Comparison of ENCODE assay signal across 26 cellular contexts in the genomic region with DNA sequence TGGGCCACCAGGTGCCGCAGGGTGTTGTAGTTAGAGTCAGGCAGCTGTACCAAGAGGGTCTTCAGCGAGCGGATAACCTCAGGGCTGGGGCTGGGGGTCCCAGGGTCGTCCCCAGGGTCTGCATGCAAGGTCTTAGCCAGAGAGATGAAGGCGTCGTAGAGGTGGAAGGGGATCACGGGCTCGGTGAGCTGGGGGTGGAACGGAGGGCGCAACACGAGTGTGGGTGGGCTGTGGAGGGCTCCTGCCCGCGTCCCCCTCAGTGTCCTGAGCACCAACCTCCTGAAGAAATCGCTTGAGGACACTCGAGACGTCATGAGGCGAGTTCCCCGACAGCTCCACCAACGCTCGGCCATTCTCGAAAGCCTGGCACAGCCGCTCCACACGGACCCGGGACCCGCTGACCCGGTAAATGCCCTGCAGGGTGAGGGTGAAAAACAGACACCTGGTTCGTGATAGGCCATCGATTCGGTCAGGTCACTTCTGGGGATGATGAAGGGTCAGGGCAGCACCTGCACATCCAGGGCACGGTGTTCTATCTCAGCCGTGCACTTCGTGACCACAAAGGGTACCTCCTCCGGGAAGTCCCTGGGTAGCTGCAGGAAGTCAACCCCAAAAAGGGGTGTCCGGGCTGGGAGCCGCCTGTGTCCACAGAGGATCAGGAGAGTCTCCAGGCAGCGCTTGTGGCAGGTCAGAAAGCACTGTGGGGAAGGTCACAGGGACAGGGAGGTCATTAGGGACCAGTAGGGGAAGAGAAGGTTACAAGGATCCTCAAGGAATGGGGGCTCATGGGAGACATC. TPM values are rescaled to one million over a fixed set of nuclear protein-coding genes. Genes with fewer than 3 reads are reported as not detected.
A peak's percentile ranks its signal among the peaks of the same experiment; 100 is the strongest.
DNase-seq lines count a peak whose midpoint lies in the region; ATAC-seq and TF ChIP-seq lines count a peak whose summit lies in the region.
"Had no signal": no experiment of that assay in that cellular context is flagged by ENCODE, and none has a peak within 500 bp of the region (broad histone marks: within the 10 kb centered on the region; RNA-seq: fewer than 3 reads in every experiment).

No MANE protein-coding gene starts in this region.

- no peaks in the 10 kb centered on the region for H3K36me3 ChIP-seq in testis (ENCODE audit: low read depth, missing control alignments)

- H3K9me3 Mint-ChIP-seq in activated naive CD4-positive, alpha-beta T cell treated with anti-CD3 and anti-CD28 coated beads, Interleukin-2, amount 50 U/mL, for 72 hours, result no peaks in the 10 kb centered on the region
- no peaks in the 10 kb centered on the region for H3K9me3 Mint-ChIP-seq in central memory CD8-positive, alpha-beta T cell
- no peaks in the 10 kb centered on the region for H3K9me3 Mint-ChIP-seq in stimulated activated memory B cell treated with anti-CD40 and anti-IgM and Interleukin-4, amounts not matched to agents 10 μg/mL and 1 μg/mL and 100 μg/mL, for 72 hours
- H3K9me3 Mint-ChIP-seq: naive B cell had no signal

- H3K4me1 ChIP-seq in testis, result no peaks in the 10 kb centered on the region
- H3K4me1 ChIP-seq: BLaER1, gastroesophageal sphincter, transverse colon had no signal

- intact Hi-C loops in testis (cut with DNase I; ENCODE audit: low total_unique reads), result no loop called here

- no peaks in the 10 kb centered on the region for H3K9me3 ChIP-seq in T-helper 17 cell (ENCODE audit: control insufficient read depth, low read length, poor library complexity, severe bottlenecking)
- H3K9me3 ChIP-seq in testis, result no peaks in the 10 kb centered on the region
- H3K9me3 ChIP-seq: BLaER1, gastroesophageal sphincter, left lung, transverse colon had no signal

- no peaks in the 10 kb centered on the region for H3K27me3 ChIP-seq in testis
- H3K27me3 ChIP-seq: BLaER1, gastroesophageal sphincter, left lung, transverse colon had no signal

- 91 to 96% methylated on average over 26 to 36 of the region's 36 CpGs for WGBS in testis, 2 donors

- no peak for DNase-seq in activated naive CD4-positive, alpha-beta T cell treated with anti-CD3 and anti-CD28 coated beads, Interleukin-2, amount 50 U/mL, for 72 hours (ENCODE audit: low spot score in 2 of 2)
- DNase-seq in activated naive CD4-positive, alpha-beta T cell treated with anti-CD3 and anti-CD28 coated beads, Interleukin-2, amount 50 U/mL, for 16 hours, result no peak
- DNase-seq in T-helper 17 cell (no peak), testis (no peak), hippocampal formation (lab: John Stamatoyannopoulos, UW) (no peak), dedifferentiated amniotic fluid mesenchymal stem cell (ENCODE audit: extremely low spot score) (no peak)
- no peak for DNase-seq in central memory CD8-positive, alpha-beta T cell (ENCODE audit: low spot score in 2 of 2)
- DNase-seq: activated CD4-positive, alpha-beta T cell treated with anti-CD3 and anti-CD28 coated beads for 1 hour; Calu3; central memory CD4-positive, alpha-beta T cell; dermis blood vessel endothelial cell; DND-41; mesendoderm; MM.1S; naive B cell; NCI-H1417; NCI-H2081 treated with DMSO at 0.1 percent for 48 hours; transverse colon had no signal

- TF ChIP-seq POLR2A in testis (IDR thresholded peaks at IDR 0.05), result no peak

- H3K27ac Mint-ChIP-seq in activated naive CD4-positive, alpha-beta T cell treated with anti-CD3 and anti-CD28 coated beads, Interleukin-2, amount 50 U/mL, for 72 hours, result peak overlapping the region; percentile 32 to 92
- H3K27ac Mint-ChIP-seq in T-helper 17 cell, result peak overlapping the region; percentile 74
- peak overlapping the region; percentile 80 for H3K27ac Mint-ChIP-seq in central memory CD8-positive, alpha-beta T cell (ENCODE audit: low read depth)
- H3K27ac Mint-ChIP-seq in stimulated activated memory B cell treated with anti-CD40 and anti-IgM and Interleukin-4, amounts not matched to agents 10 μg/mL and 1 μg/mL and 100 μg/mL, for 72 hours, result peak overlapping the region; percentile 52

- no peak for TF ChIP-seq CTCF in testis (IDR thresholded peaks at IDR 0.05)

- ATAC-seq in activated naive CD4-positive, alpha-beta T cell treated with anti-CD3 and anti-CD28 coated beads, Interleukin-2, amount 50 U/mL, for 72 hours, result no peak
- no peak for ATAC-seq in T-helper 17 cell
- ATAC-seq in central memory CD8-positive, alpha-beta T cell (replicated peaks; ENCODE audit: extremely low read depth, poor library complexity, severe bottlenecking), result no peak
- no peak for ATAC-seq in stimulated activated memory B cell treated with anti-CD40 and anti-IgM and Interleukin-4, amounts not matched to agents 10 μg/mL and 1 μg/mL and 100 μg/mL, for 72 hours
- ATAC-seq: gastroesophageal sphincter, HCT116, left lung had no signal

- peaks cover 9 to 29% of the 10 kb centered on the region in 2 donors for H3K36me3 Mint-ChIP-seq in activated naive CD4-positive, alpha-beta T cell treated with anti-CD3 and anti-CD28 coated beads, Interleukin-2, amount 50 U/mL, for 72 hours
- peaks cover 12% of the 10 kb centered on the region for H3K36me3 Mint-ChIP-seq in T-helper 17 cell (ENCODE audit: low read depth)
- H3K36me3 Mint-ChIP-seq in central memory CD8-positive, alpha-beta T cell (ENCODE audit: insufficient read depth), result peaks cover 73% of the 10 kb centered on the region
- H3K36me3 Mint-ChIP-seq in stimulated activated memory B cell treated with anti-CD40 and anti-IgM and Interleukin-4, amounts not matched to agents 10 μg/mL and 1 μg/mL and 100 μg/mL, for 72 hours, result peaks cover 77% of the 10 kb centered on the region

- peaks cover 20% of the 10 kb centered on the region for H3K4me1 Mint-ChIP-seq in T-helper 17 cell
- H3K4me1 Mint-ChIP-seq in central memory CD8-positive, alpha-beta T cell, result peaks cover 28% of the 10 kb centered on the region
- H3K4me1 Mint-ChIP-seq in stimulated activated memory B cell treated with anti-CD40 and anti-IgM and Interleukin-4, amounts not matched to agents 10 μg/mL and 1 μg/mL and 100 μg/mL, for 72 hours, result peaks cover 28% of the 10 kb centered on the region

- H3K4me3 ChIP-seq in testis, result no peak overlapping the region
- H3K4me3 ChIP-seq: BLaER1, gastroesophageal sphincter, left lung, skin epidermis, transverse colon had no signal

- peak overlapping the region; percentile 36 for H3K4me3 Mint-ChIP-seq in T-helper 17 cell
- H3K4me3 Mint-ChIP-seq in central memory CD8-positive, alpha-beta T cell, result no peak overlapping the region
- H3K4me3 Mint-ChIP-seq in stimulated activated memory B cell treated with anti-CD40 and anti-IgM and Interleukin-4, amounts not matched to agents 10 μg/mL and 1 μg/mL and 100 μg/mL, for 72 hours, result no peak overlapping the region

- H3K27ac ChIP-seq in testis, result no peak overlapping the region
- H3K27ac ChIP-seq: BLaER1, gastroesophageal sphincter, KMS-11, left lung, RWPE1, skin epidermis, transverse colon had no signal

- no peaks in the 10 kb centered on the region for H3K27me3 Mint-ChIP-seq in T-helper 17 cell
- H3K27me3 Mint-ChIP-seq in central memory CD8-positive, alpha-beta T cell, result no peaks in the 10 kb centered on the region
- H3K27me3 Mint-ChIP-seq in stimulated activated memory B cell treated with anti-CD40 and anti-IgM and Interleukin-4, amounts not matched to agents 10 μg/mL and 1 μg/mL and 100 μg/mL, for 72 hours, result no peaks in the 10 kb centered on the region
- H3K27me3 Mint-ChIP-seq: naive B cell had no signal

RNA-seq across cellular contexts. Expression of a gene that starts 6.7 kb away (rescaled TPM):
- total RNA-seq in activated naive CD4-positive, alpha-beta T cell treated with anti-CD3 and anti-CD28 coated beads, Interleukin-2, amount 50 U/mL, for 72 hours, result 100 to 1,000 TPM in 1 of 2 donors, 10 to 100 TPM in 1; 35.4 to 122 TPM
- total RNA-seq in T-helper 17 cell (10 to 100 TPM; 66.5 to 67.2 TPM), testis (100 to 1,000 TPM; 181 to 224 TPM)
- 73.9 TPM for polyA plus RNA-seq in testis (ENCODE audit: insufficient read depth, low read depth, low replicate concordance)

RNA-seq across cellular contexts. Expression of a gene that starts 8.7 kb away (rescaled TPM):
- 100 to 1,000 TPM in 1 of 2 donors, 10 to 100 TPM in 1; 69.7 to 106 TPM for total RNA-seq in activated naive CD4-positive, alpha-beta T cell treated with anti-CD3 and anti-CD28 coated beads, Interleukin-2, amount 50 U/mL, for 72 hours
- total RNA-seq in T-helper 17 cell (10 to 100 TPM; 85.0 to 91.7 TPM), testis (10 to 100 TPM; 13.4 to 15.2 TPM)
- polyA plus RNA-seq in testis (ENCODE audit: insufficient read depth, low read depth, low replicate concordance), result 8.8 TPM

RNA-seq across cellular contexts. Expression of a gene that starts 16.2 kb away (rescaled TPM):
- total RNA-seq in activated naive CD4-positive, alpha-beta T cell treated with anti-CD3 and anti-CD28 coated beads, Interleukin-2, amount 50 U/mL, for 72 hours, result 10 to 100 TPM; 27.6 to 37.3 TPM
- total RNA-seq in T-helper 17 cell (10 to 100 TPM; 49.7 to 58.4 TPM), testis (10 to 100 TPM; 16.2 to 28.3 TPM)
- polyA plus RNA-seq in testis (ENCODE audit: insufficient read depth, low read depth, low replicate concordance), result 18.0 TPM
- total RNA-seq: dermis blood vessel endothelial cell had no signal

RNA-seq across cellular contexts. Expression of a gene that starts 28.8 kb away (rescaled TPM):
- 10 to 100 TPM; 35.6 to 83.0 TPM for total RNA-seq in activated naive CD4-positive, alpha-beta T cell treated with anti-CD3 and anti-CD28 coated beads, Interleukin-2, amount 50 U/mL, for 72 hours
- total RNA-seq in T-helper 17 cell (10 to 100 TPM; 91.4 to 98.8 TPM), testis (100 to 1,000 TPM; 292 to 360 TPM)
- polyA plus RNA-seq in testis (ENCODE audit: insufficient read depth, low read depth, low replicate concordance), result 64.1 TPM

RNA-seq across cellular contexts. Expression of a gene that starts 33.9 kb away (rescaled TPM):
- 10 to 100 TPM; 66.9 to 79.6 TPM for total RNA-seq in activated naive CD4-positive, alpha-beta T cell treated with anti-CD3 and anti-CD28 coated beads, Interleukin-2, amount 50 U/mL, for 72 hours
- total RNA-seq in T-helper 17 cell, result 10 to 100 TPM; 56.0 to 56.1 TPM
- 10 to 100 TPM in 1 of 2 donors, 1 to 10 TPM in 1; 9.2 to 12.0 TPM for total RNA-seq in testis
- polyA plus RNA-seq in testis (ENCODE audit: insufficient read depth, low read depth, low replicate concordance), result 15.6 TPM

Comparison
In these comparisons a context has a peak if more than half of its experiments do, and no peak if none do; other contexts are left out.
1. RNA of a gene that starts 8.7 kb away (total RNA-seq): 69.7 to 106 TPM in activated naive CD4-positive, alpha-beta T cell treated with anti-CD3 and anti-CD28 coated beads, Interleukin-2, amount 50 U/mL, for 72 hours and 85.0 to 91.7 TPM in T-helper 17 cell; 13.4 to 15.2 TPM in testis; every median in the first group is over 4 times any median in the second.
2. Peak in every context shown above with its lines, with median percentiles within 50 percentile points of each other: H3K27ac Mint-ChIP-seq.